ENCODE assay signal across 8 cellular contexts in the genomic region with DNA sequence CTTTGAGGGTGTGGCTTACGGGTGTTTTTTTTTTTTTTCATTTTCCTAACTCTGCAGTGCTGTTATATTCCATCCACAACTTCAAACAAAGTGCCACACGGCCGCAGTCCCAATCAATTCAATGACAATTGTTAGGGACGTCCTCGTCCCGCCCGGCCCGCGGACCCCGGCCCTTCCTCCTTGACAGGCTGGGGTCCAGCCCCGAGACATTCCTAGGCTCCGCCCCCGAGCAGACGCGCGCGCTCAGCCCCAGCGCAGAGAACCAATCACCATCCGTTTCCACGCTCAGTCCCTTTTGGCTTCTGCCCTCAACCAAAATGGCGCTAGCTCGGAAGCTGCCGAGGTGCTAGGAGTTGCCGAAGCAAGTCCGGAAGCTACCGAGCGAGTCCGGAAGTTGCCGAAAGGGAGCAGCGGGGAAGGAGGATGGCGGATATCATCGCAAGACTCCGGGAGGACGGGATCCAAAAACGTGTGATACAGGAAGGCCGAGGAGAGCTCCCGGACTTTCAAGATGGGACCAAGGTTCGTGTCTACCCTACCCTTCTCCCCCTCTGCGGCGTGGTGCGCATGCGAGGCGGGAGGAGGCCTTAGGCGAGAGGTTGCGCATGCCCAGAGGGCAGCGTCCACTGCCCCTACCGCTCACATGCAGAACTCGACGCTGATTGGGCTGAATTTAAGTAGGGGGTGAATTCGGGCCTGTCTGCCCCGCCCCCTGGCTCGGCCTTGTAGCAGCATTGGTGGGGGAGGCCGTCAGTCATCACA. TPM values are rescaled to one million over a fixed set of nuclear protein-coding genes. Genes with fewer than 3 reads are reported as not detected.
DNase-seq lines count a peak whose midpoint lies in the region; ATAC-seq, FAIRE-seq and TF ChIP-seq lines count a peak whose summit lies in the region.

Gene AIP (plus strand): TSS at position 291 of the 762 bp plus-strand sequence. CDS start 133 bp downstream, at position 424.

- no peaks in the 10 kb centered on the region for H3K27me3 Mint-ChIP-seq in activated T-cell treated with anti-CD3 and anti-CD28 coated beads, Interleukin-2, amount 50 U/mL, for 72 hours (ENCODE audit: low read depth)

- H3K79me2 ChIP-seq in DND-41 (ENCODE audit: insufficient read depth, low read length), result peaks cover 43% of the 10 kb centered on the region

- H3K27me3 ChIP-seq in DND-41 (ENCODE audit: insufficient read depth, low read length, poor library complexity) (no peaks in the 10 kb centered on the region), esophagus muscularis mucosa (no peaks in the 10 kb centered on the region)

- intact Hi-C loops in esophagus muscularis mucosa (cut with DNase I), result no loop called here

- TF ChIP-seq EP300 in esophagus muscularis mucosa (IDR thresholded peaks at IDR 0.05), result no peak

- peak; percentile 99 for DNase-seq in DND-41
- DNase-seq in RCC 7860 (ENCODE audit: low spot score), result peak; percentile 90
- peak; percentile 97 to 99 for DNase-seq in activated T-cell treated with anti-CD3 and anti-CD28 coated beads, Interleukin-2, amount 50 U/mL, for 72 hours
- DNase-seq in esophagus muscularis mucosa (ENCODE audit: extremely low spot score), result peak; percentile 99
- DNase-seq in myocyte (ENCODE audit: low read depth), result peak; percentile 99
- peak; percentile 91 to 96 for DNase-seq in stimulated activated CD8-positive, alpha-beta memory T cell treated with anti-CD3 and anti-CD28 coated beads, Interleukin-7, amount 100 ng/mL, for 48 hours (ENCODE audit: extremely low read depth in 1 of 2, low read depth in 1 of 2)

- peaks cover 17% of the 10 kb centered on the region for H4K20me1 ChIP-seq in DND-41 (ENCODE audit: insufficient read depth, low read length)

- peak within 1 kb of the TSS; percentile 87 to 96 for H3K4me3 Mint-ChIP-seq in activated T-cell treated with anti-CD3 and anti-CD28 coated beads, Interleukin-2, amount 50 U/mL, for 72 hours

- H2AFZ ChIP-seq in DND-41 (ENCODE audit: low read depth, low read length), result peak within 1 kb of the TSS; percentile 87

- H3K36me3 ChIP-seq in DND-41 (ENCODE audit: insufficient read depth, low read length), result peaks cover 29% of the 10 kb centered on the region
- peaks cover 16% of the 10 kb centered on the region for H3K36me3 ChIP-seq in KOPT-K1 (ENCODE audit: insufficient read depth, low read length)
- peaks cover 7 to 24% (median 12%) of the 10 kb centered on the region in 4 donors for H3K36me3 ChIP-seq in esophagus muscularis mucosa

- H3K9me3 ChIP-seq in DND-41 (ENCODE audit: insufficient read depth, low read length, severe bottlenecking) (no peaks in the 10 kb centered on the region), KOPT-K1 (ENCODE audit: insufficient read depth, low read length, poor library complexity, severe bottlenecking) (no peaks in the 10 kb centered on the region), esophagus muscularis mucosa (no peaks in the 10 kb centered on the region)

- under 1% methylated on average over 21 of the region's 53 CpGs for WGBS in esophagus muscularis mucosa

- peak within 1 kb of the TSS; percentile 28 to 68 for H3K4me3 ChIP-seq in DND-41 (ENCODE audit: low read depth in 1 of 2, low read length in 2 of 2)
- H3K4me3 ChIP-seq in esophagus muscularis mucosa, result peak within 1 kb of the TSS; percentile 58 to 72 (median 62)

- H3K9ac ChIP-seq in DND-41 (ENCODE audit: low read depth, low read length), result peak within 1 kb of the TSS; percentile 95

- TF ChIP-seq POLR2A in esophagus muscularis mucosa (IDR thresholded peaks at IDR 0.05; ENCODE audit: low read depth), result no peak

- TF ChIP-seq CTCF in DND-41 (IDR thresholded peaks at IDR 0.05; ENCODE audit: borderline replicate concordance, extremely low read depth, low read length, poor library complexity, severe bottlenecking) (peak; percentile 40), esophagus muscularis mucosa (IDR thresholded peaks at IDR 0.05) (peak in 2 of 3 experiments; percentile 14 to 43)

- peak within 1 kb of the TSS; percentile 76 for H3K4me2 ChIP-seq in DND-41 (ENCODE audit: insufficient read depth, low read length)

- H3K27ac ChIP-seq in DND-41 (ENCODE audit: low read length) (peak within 1 kb of the TSS; percentile 99), KOPT-K1 (ENCODE audit: low read depth, low read length, poor library complexity, severe bottlenecking) (peak within 1 kb of the TSS; percentile 99), esophagus muscularis mucosa (replicated peaks in 1 of 4) (peak within 1 kb of the TSS; percentile 80 to 87 (median 82))

- peaks cover 5 to 12% of the 10 kb centered on the region in 2 donors for H3K36me3 Mint-ChIP-seq in activated T-cell treated with anti-CD3 and anti-CD28 coated beads, Interleukin-2, amount 50 U/mL, for 72 hours (ENCODE audit: insufficient read depth in 2 of 2)

- peaks cover 57% of the 10 kb centered on the region for H3K4me1 Mint-ChIP-seq in activated T-cell treated with anti-CD3 and anti-CD28 coated beads, Interleukin-2, amount 50 U/mL, for 72 hours (ENCODE audit: low read depth)

- peak; percentile 81 for ATAC-seq in DND-41 (ENCODE audit: insufficient read depth, low read depth)
- peak; percentile 50 for ATAC-seq in GM21786 (IDR thresholded peaks at IDR 0.05; ENCODE audit: unreplicated experiment)
- ATAC-seq in activated T-cell treated with anti-CD3 and anti-CD28 coated beads, Interleukin-2, amount 50 U/mL, for 72 hours (replicated peaks in 1 of 2), result peak; percentile 62 to 64

- H3K9me3 Mint-ChIP-seq in activated T-cell treated with anti-CD3 and anti-CD28 coated beads, Interleukin-2, amount 50 U/mL, for 72 hours, result peaks cover 1 to 2% of the 10 kb centered on the region in 2 donors

- H3K27ac Mint-ChIP-seq in activated T-cell treated with anti-CD3 and anti-CD28 coated beads, Interleukin-2, amount 50 U/mL, for 72 hours, result peak within 1 kb of the TSS; percentile 98

- peak; percentile 69 for FAIRE-seq in RCC 7860 (lab: Jason Lieb, UNC)

- H3K4me1 ChIP-seq in DND-41 (ENCODE audit: insufficient read depth, low read length), result peaks cover 44% of the 10 kb centered on the region
- H3K4me1 ChIP-seq in esophagus muscularis mucosa, result peaks cover 18 to 43% (median 38%) of the 10 kb centered on the region in 4 donors

RNA-seq across cellular contexts. Expression of gene AIP, which starts in this region (rescaled TPM):
- 100 to 1,000 TPM; 172 to 184 TPM for total RNA-seq in activated T-cell treated with anti-CD3 and anti-CD28 coated beads, Interleukin-2, amount 50 U/mL, for 72 hours
- total RNA-seq in esophagus muscularis mucosa (100 to 1,000 TPM in 3 of 4 donors, 10 to 100 TPM in 1; 68.1 to 121 (median 108) TPM), myocyte (47.9 and 56.4 TPM in 2 replicates)
- 98.5 TPM for polyA plus RNA-seq in myocyte (2012)

Comparison
In these comparisons a context has a peak if more than half of its experiments do, and no peak if none do; other contexts are left out.
1. Peak in every context shown above with its lines: DNase-seq, ATAC-seq, H3K4me3 ChIP-seq and H3K27ac ChIP-seq.